ENCODE assay signal across 30 cellular contexts in genomic region chr1:220997791-220998190, GRCh38.
"Had no signal": no experiment of that assay in that cellular context is flagged by ENCODE, and none has a peak within 500 bp of the region (broad histone marks: within the 10 kb centered on the region; RNA-seq: fewer than 3 reads in every experiment).

No MANE protein-coding gene starts in this region.

- H3K36me3 ChIP-seq: colonic mucosa had no signal

- H3K9me3 ChIP-seq: body of pancreas, colonic mucosa had no signal

- H3K27ac Mint-ChIP-seq: activated CD8-positive, alpha-beta T cell treated with anti-CD3 and anti-CD28 coated beads for 36 hours; activated naive CD8-positive, alpha-beta T cell; activated T-helper 17 cell treated with anti-CD3 and anti-CD28 coated beads, Interleukin-2, amount 50 U/mL, for 72 hours; endodermal cell; T-helper 17 cell; T-helper 2 cell treated with Interferon-gamma antibody and Interleukin-4, amounts not matched to agents 5 μg/mL and 100 μg/mL, for 36 hours; WTC11 had no signal

- H3K4me3 Mint-ChIP-seq: activated CD8-positive, alpha-beta T cell treated with anti-CD3 and anti-CD28 coated beads for 36 hours; activated naive CD8-positive, alpha-beta T cell; activated T-cell treated with anti-CD3 and anti-CD28 coated beads, Interleukin-2, amount 50 U/mL, for 4 hours; activated T-helper 17 cell treated with anti-CD3 and anti-CD28 coated beads, Interleukin-2, amount 50 U/mL, for 72 hours; endodermal cell; T-helper 17 cell; T-helper 2 cell treated with Interferon-gamma antibody and Interleukin-4, amounts not matched to agents 5 μg/mL and 100 μg/mL, for 36 hours; WTC11 had no signal

- FAIRE-seq: frontal cortex had no signal

- DNase-seq: activated CD4-positive, alpha-beta T cell treated with anti-CD3 and anti-CD28 coated beads for 1 hour; activated CD4-positive, alpha-beta T cell treated with anti-CD3 and anti-CD28 coated beads for 48 hours; activated CD4-positive, alpha-beta T cell treated with anti-CD3 and anti-CD28 coated beads, Interleukin-2, amount 50 U/mL, for 1 hour; activated CD4-positive, alpha-beta T cell treated with anti-CD3 and anti-CD28 coated beads, Interleukin-2, amount 50 U/mL, for 48 hours; activated CD8-positive, alpha-beta memory T cell treated with anti-CD3 and anti-CD28 coated beads for 24 hours; activated CD8-positive, alpha-beta T cell treated with anti-CD3 and anti-CD28 coated beads for 36 hours; activated effector memory CD4-positive, alpha-beta T cell treated with Interleukin-2 at 50 U/mL for 16 hours; activated gamma-delta T cell treated with Interleukin-2 at 50 U/mL for 16 hours; activated naive CD4-positive, alpha-beta T cell treated with anti-CD3 and anti-CD28 coated beads, Interleukin-2, amount 50 U/mL, for 16 hours; activated naive CD4-positive, alpha-beta T cell treated with Interleukin-2 at 50 U/mL for 16 hours; activated T-cell treated with anti-CD3 and anti-CD28 coated beads, Interleukin-2, amount 50 U/mL, for 4 hours; amygdala; aorta; body of pancreas; caudate nucleus; colonic mucosa; dorsolateral prefrontal cortex; effector memory CD4-positive, alpha-beta T cell; endodermal cell; foreskin fibroblast; head of caudate nucleus; T-helper 1 cell; T-helper 17 cell; T1000 had no signal

- ATAC-seq: activated CD8-positive, alpha-beta T cell treated with anti-CD3 and anti-CD28 coated beads for 36 hours; activated T-cell treated with anti-CD3 and anti-CD28 coated beads, Interleukin-2, amount 50 U/mL, for 4 hours; activated T-helper 17 cell treated with anti-CD3 and anti-CD28 coated beads, Interleukin-2, amount 50 U/mL, for 72 hours; body of pancreas; esophagus mucosa; T-helper 17 cell; WTC11 had no signal

- H3K4me1 Mint-ChIP-seq: activated T-helper 17 cell treated with anti-CD3 and anti-CD28 coated beads, Interleukin-2, amount 50 U/mL, for 72 hours; T-helper 17 cell had no signal

- H3K4me3 ChIP-seq: body of pancreas, colonic mucosa, dorsolateral prefrontal cortex had no signal

- H3K27ac ChIP-seq: body of pancreas, colonic mucosa, dorsolateral prefrontal cortex had no signal

- H3K4me1 ChIP-seq: body of pancreas, colonic mucosa had no signal

- H3K27me3 ChIP-seq: body of pancreas, colonic mucosa had no signal

- H3K36me3 Mint-ChIP-seq: activated naive CD8-positive, alpha-beta T cell had no signal
